ENCODE assay signal across 19 cellular contexts in genomic region chr6:78829407-78829806, GRCh38. TPM values are rescaled to one million over a fixed set of nuclear protein-coding genes. Genes with fewer than 3 reads are reported as not detected.
A peak's percentile ranks its signal among the peaks of the same experiment; 100 is the strongest.
DNase-seq lines count a peak whose midpoint lies in the region; ATAC-seq, FAIRE-seq and TF ChIP-seq lines count a peak whose summit lies in the region.
"Had no signal": no experiment of that assay in that cellular context is flagged by ENCODE, and none has a peak within 500 bp of the region (broad histone marks: within the 10 kb centered on the region; RNA-seq: fewer than 3 reads in every experiment).

No MANE protein-coding gene starts in this region.

- DNase-seq in HTR-8/SVneo (ENCODE audit: insufficient read length, low spot score) (no peak), dorsolateral prefrontal cortex (no peak), HAP-1 (ENCODE audit: low spot score in 2 of 2) (no peak)
- DNase-seq in effector CD8-positive, alpha-beta T cell (lab: John Stamatoyannopoulos, UW), result no peak
- DNase-seq: BE2C; CD8-positive, alpha-beta memory T cell; DND-41; GDM1; NCI-H1417 treated with DMSO at 0.1 percent for 48 hours; NCI-H2029 treated with DMSO at 0.1 percent for 48 hours; NCI-H510A treated with DMSO at 0.1 percent for 48 hours had no signal

- H3K4me3 ChIP-seq in WI38 (ENCODE audit: low read depth, low read length) (peak overlapping the region; percentile 30; the same call in 1 of the 2 replicates), dorsolateral prefrontal cortex (no peak overlapping the region), HAP-1 (no peak overlapping the region)
- H3K4me3 ChIP-seq: SJSA1 had no signal

- ATAC-seq in GM18870 (IDR thresholded peaks at IDR 0.05; ENCODE audit: unreplicated experiment), result peak; percentile 39
- ATAC-seq in HG02798 (IDR thresholded peaks at IDR 0.05; ENCODE audit: poor library complexity, unreplicated experiment), result peak; percentile 71
- ATAC-seq in HG03565 (IDR thresholded peaks at IDR 0.05; ENCODE audit: unreplicated experiment), result peak; percentile 39
- ATAC-seq: HepG2 had no signal

- FAIRE-seq in HTR-8/SVneo (lab: Jason Lieb, UNC), result no peak
- FAIRE-seq: H1, HepG2 had no signal

- H3K27me3 ChIP-seq in dorsolateral prefrontal cortex, result no peaks in the 10 kb centered on the region
- H3K27me3 ChIP-seq in HAP-1 (ENCODE audit: low read depth), result no peaks in the 10 kb centered on the region
- H3K27me3 ChIP-seq: BE2C, SJSA1 had no signal

- intact Hi-C loops in dorsolateral prefrontal cortex (cut with DNase I), result no loop called here

- in situ Hi-C loops in HAP-1 (cut with MboI; ENCODE audit: low sequenced_read_pairs), result no loop called here

- H3K9me3 ChIP-seq in HAP-1, result no peaks in the 10 kb centered on the region
- H3K9me3 ChIP-seq: BE2C, SJSA1 had no signal

- H3K36me3 ChIP-seq in HAP-1 (replicated peaks), result no peaks in the 10 kb centered on the region
- H3K36me3 ChIP-seq: BE2C, SJSA1 had no signal

- H3K4me1 ChIP-seq in HAP-1, result no peaks in the 10 kb centered on the region
- H3K4me1 ChIP-seq: BE2C, SJSA1 had no signal

- H3K27ac ChIP-seq in dorsolateral prefrontal cortex, result no peak overlapping the region
- H3K27ac ChIP-seq: RWPE1, SJSA1 had no signal

- TF ChIP-seq CTCF in WI38 (IDR thresholded peaks at IDR 0.05; ENCODE audit: low read depth, low read length) (no peak), dorsolateral prefrontal cortex (IDR thresholded peaks at IDR 0.05 in 54 of 56, conservative IDR thresholded peaks at IDR 0.05 in 2 of 56; ENCODE audit: low read depth in 1 of 56, partially characterized antibody in 56 of 56) (no peak)

RNA-seq across cellular contexts. Expression of gene IRAK1BP1, which starts 37.9 kb away (rescaled TPM):
- 10 to 100 TPM in 60 of 120 experiments, 1 to 10 TPM in 60; 5.5 to 15.5 (median 10.0) TPM for total RNA-seq in dorsolateral prefrontal cortex
